1 cellular context compared by ENCODE assay signal in genomic region chr17:73192894-73193701, GRCh38.
TF ChIP-seq lines count a peak whose summit lies in the region.

Gene COG1 (plus strand): TSS chr17:73193055. CDS start chr17:73193070, 15 bp downstream.

TF ChIP-seq in HepG2, 621 proteins besides CTCF, POLR2A, EP300 and RAD21 (continued from another document and continues in another):
- TF ChIP-seq ZNF234 (CRISPR knock-in tag; conservative IDR thresholded peaks at IDR 0.05), result no peak
- TF ChIP-seq ARNTL (CRISPR knock-in tag; IDR thresholded peaks at IDR 0.05), result peak; percentile 59
- no peak for TF ChIP-seq GPN1 (CRISPR knock-in tag; IDR thresholded peaks at IDR 0.05; ENCODE audit: borderline replicate concordance)
- TF ChIP-seq SRSF1 (optimal IDR thresholded peaks at IDR 0.05; ENCODE audit: low read depth, low read length), result peak; percentile 88
- 0 out of 2 replicates have a peak, but pooled peaks have one; percentile 35 for TF ChIP-seq ZNF619 (CRISPR knock-in tag; IDR thresholded peaks at IDR 0.05)
- TF ChIP-seq THRA (CRISPR knock-in tag; IDR thresholded peaks at IDR 0.05; ENCODE audit: borderline replicate concordance), result no peak
- no peak for TF ChIP-seq CSRNP2 (CRISPR knock-in tag; conservative IDR thresholded peaks at IDR 0.05; ENCODE audit: low read depth)
- no peak for TF ChIP-seq FOXP4 (CRISPR knock-in tag; IDR thresholded peaks at IDR 0.05)
- TF ChIP-seq BATF2 (CRISPR knock-in tag; IDR thresholded peaks at IDR 0.05), result peak; percentile 53; the same call in 1 of the 2 replicates
- TF ChIP-seq MED13 (CRISPR knock-in tag; IDR thresholded peaks at IDR 0.05), result no peak; the same call in 1 of the 2 replicates
- peak; percentile 28; the same call in 1 of the 2 replicates for TF ChIP-seq NR2F6 (IDR thresholded peaks at IDR 0.05)
- TF ChIP-seq NR2F6 (CRISPR knock-in tag; IDR thresholded peaks at IDR 0.05), result peak; percentile 18; the same call in 1 of the 2 replicates
- TF ChIP-seq FOXO1 (CRISPR knock-in tag; IDR thresholded peaks at IDR 0.05), result peak; percentile 29; the same call in 1 of the 2 replicates
- 0 out of 2 replicates have a peak, but pooled peaks have one; percentile 33 for TF ChIP-seq ARID5B (CRISPR knock-in tag; IDR thresholded peaks at IDR 0.05)
- peak; percentile 58; the same call in 1 of the 2 replicates for TF ChIP-seq ZNF772 (CRISPR knock-in tag; IDR thresholded peaks at IDR 0.05)
- TF ChIP-seq GTF2F1 (IDR thresholded peaks at IDR 0.05; ENCODE audit: low read length), result no peak
- TF ChIP-seq ZSCAN5A (CRISPR knock-in tag; IDR thresholded peaks at IDR 0.05; ENCODE audit: borderline replicate concordance), result no peak
- no peak for TF ChIP-seq ZFP1 (CRISPR knock-in tag; IDR thresholded peaks at IDR 0.05)
- no peak for TF ChIP-seq AHDC1 (CRISPR knock-in tag; IDR thresholded peaks at IDR 0.05; ENCODE audit: borderline replicate concordance)
- no peak for TF ChIP-seq CREB3 (CRISPR knock-in tag; IDR thresholded peaks at IDR 0.05)
- TF ChIP-seq ZNF740 (CRISPR knock-in tag; IDR thresholded peaks at IDR 0.05), result 0 out of 2 replicates have a peak, but pooled peaks have one; percentile 28
- TF ChIP-seq THYN1 (CRISPR knock-in tag; IDR thresholded peaks at IDR 0.05; ENCODE audit: borderline replicate concordance, low read depth), result no peak
- no peak for TF ChIP-seq ZNF644 (CRISPR knock-in tag; IDR thresholded peaks at IDR 0.05; ENCODE audit: low read depth)
- TF ChIP-seq ZNF549 (CRISPR knock-in tag; IDR thresholded peaks at IDR 0.05), result no peak
- TF ChIP-seq E2F2 (CRISPR knock-in tag; IDR thresholded peaks at IDR 0.05; ENCODE audit: borderline replicate concordance), result no peak
- no peak for TF ChIP-seq FOXP1 (IDR thresholded peaks at IDR 0.05)
- TF ChIP-seq FOXP1 (CRISPR knock-in tag; IDR thresholded peaks at IDR 0.05), result no peak
- TF ChIP-seq IRF1 (CRISPR knock-in tag; IDR thresholded peaks at IDR 0.05; ENCODE audit: low read depth), result no peak
- peak; percentile 31 for TF ChIP-seq ZBTB26 (CRISPR knock-in tag; IDR thresholded peaks at IDR 0.05; ENCODE audit: borderline replicate concordance)
